ENCODE assay signal across 9 cellular contexts in the genomic region with DNA sequence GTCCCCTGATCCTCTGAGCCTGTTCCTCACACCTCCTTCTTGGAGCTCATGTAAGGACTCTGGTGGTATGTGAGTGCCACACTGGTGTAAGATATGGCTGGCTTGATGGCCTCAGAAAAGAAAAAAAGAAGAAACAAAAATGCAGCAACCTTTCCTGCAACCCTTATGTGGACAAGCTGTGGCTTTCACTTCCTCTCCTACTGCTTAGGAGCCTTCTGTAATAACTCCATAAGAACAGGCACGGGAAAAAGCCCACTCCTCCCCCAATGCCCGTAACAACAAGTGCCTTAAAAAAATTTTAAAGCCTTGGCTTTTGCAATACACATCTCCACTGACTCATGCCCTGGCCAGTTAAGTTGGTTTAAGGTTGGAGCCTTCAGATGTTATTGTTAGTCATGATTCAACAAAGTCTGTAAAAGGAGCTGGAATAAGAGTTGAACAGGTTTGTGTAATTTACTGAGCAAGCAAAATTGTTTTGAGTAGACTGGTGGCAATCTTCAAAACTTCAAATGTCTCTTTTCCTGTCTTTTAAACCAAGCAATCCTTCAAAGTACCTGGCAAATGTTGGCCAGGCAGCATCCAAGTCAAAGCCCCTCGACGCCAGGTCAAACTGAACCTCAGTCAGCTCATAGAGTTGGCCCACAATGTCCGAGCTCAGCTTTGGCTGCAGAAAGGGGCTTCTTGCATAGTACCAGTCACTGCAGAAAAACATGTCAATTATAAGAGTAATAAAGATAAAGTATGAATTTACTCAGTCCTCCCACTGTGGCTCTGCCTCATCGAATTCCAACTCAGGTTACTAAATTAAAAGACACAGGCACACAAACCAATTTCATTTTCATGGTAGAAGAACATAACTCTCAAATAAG.
DNase-seq lines count a peak whose midpoint lies in the region; ATAC-seq and TF ChIP-seq lines count a peak whose summit lies in the region.
"Had no signal": no experiment of that assay in that cellular context is flagged by ENCODE, and none has a peak within 500 bp of the region (broad histone marks: within the 10 kb centered on the region; RNA-seq: fewer than 3 reads in every experiment).

No MANE protein-coding gene starts in this region.

- peak overlapping the region; percentile 7 for H3K4me3 ChIP-seq in coronary artery
- H3K4me3 ChIP-seq in retinal pigment epithelial cell (ENCODE audit: low read length), result no peak overlapping the region

- TF ChIP-seq CTCF in coronary artery (IDR thresholded peaks at IDR 0.05) (no peak), retinal pigment epithelial cell (conservative IDR thresholded peaks at IDR 0.05; ENCODE audit: low read depth, low read length) (no peak)

- ATAC-seq in GM19324 (IDR thresholded peaks at IDR 0.05; ENCODE audit: low FRiP score, unreplicated experiment), result no peak

- peak overlapping the region; percentile 75 to 76 for H3K27ac ChIP-seq in coronary artery
- no peak overlapping the region for H3K27ac ChIP-seq in caudate nucleus (ENCODE audit: low read depth, low read length)

- DNase-seq in GM04504 (ENCODE audit: low read depth) (peak; percentile 66), MV-4-11 (lab: John Stamatoyannopoulos, UW) (peak; percentile 100), coronary artery (ENCODE audit: low spot score) (no peak), retinal pigment epithelial cell (ENCODE audit: low read depth) (peak; percentile 71), caudate nucleus (lab: John Stamatoyannopoulos, UW) (no peak), NCI-H2107 (lab: John Stamatoyannopoulos, UW) (no peak), germinal center (ENCODE audit: low spot score) (no peak)
- DNase-seq: NCI-H1092 treated with DMSO at 0.1 percent for 48 hours had no signal

Comparison
In these comparisons a context has a peak if more than half of its experiments do, and no peak if none do; other contexts are left out.
1. DNase-seq: peak in GM04504 (single experiment), MV-4-11 (single experiment) and retinal pigment epithelial cell (single experiment); none in coronary artery (single experiment), caudate nucleus (0 of 61), NCI-H2107 (single experiment) and germinal center (single experiment).